Comparison of ENCODE assay signal across 3 cellular contexts in the genomic region with DNA sequence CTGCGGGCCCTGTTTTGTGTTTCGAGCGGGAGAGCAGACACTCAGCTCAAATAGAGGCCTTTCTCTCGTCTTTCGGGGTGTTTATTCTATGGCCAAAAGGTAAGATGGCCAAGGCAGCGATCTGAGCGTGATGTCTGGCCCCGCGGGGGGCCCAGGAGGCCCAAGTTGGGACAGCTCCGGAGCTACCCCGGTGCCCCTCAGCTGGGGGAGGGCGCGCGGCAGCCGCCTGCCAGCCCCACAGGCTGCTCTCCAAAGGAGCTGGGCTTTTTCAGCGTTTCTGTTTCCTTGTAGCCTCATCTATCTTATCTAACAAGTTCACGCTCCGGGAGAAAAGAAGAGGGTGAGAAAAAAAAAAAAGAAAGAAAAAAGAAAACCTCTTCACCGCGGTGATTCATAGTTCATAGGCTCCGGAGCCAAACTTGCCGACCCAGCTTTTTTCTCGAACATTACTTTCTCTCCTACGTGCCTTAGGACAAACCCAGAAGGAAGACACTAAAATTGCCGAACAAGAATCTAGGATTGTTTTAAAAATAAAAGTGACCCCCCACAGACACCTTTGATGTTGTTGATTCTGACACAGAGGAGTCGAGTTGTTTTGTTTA.
TF ChIP-seq lines count a peak whose summit lies in the region.

No MANE protein-coding gene starts in this region.

TF ChIP-seq in SK-N-SH, 30 proteins besides CTCF, POLR2A, EP300 and RAD21:
- TF ChIP-seq RFX5 (IDR thresholded peaks at IDR 0.05; ENCODE audit: low read length), result no peak
- no peak for TF ChIP-seq CHD2 (IDR thresholded peaks at IDR 0.05; ENCODE audit: low read length, partially characterized antibody)
- no peak for TF ChIP-seq GATA2 (CRISPR knock-in tag; IDR thresholded peaks at IDR 0.05)
- TF ChIP-seq, protein P1, sequence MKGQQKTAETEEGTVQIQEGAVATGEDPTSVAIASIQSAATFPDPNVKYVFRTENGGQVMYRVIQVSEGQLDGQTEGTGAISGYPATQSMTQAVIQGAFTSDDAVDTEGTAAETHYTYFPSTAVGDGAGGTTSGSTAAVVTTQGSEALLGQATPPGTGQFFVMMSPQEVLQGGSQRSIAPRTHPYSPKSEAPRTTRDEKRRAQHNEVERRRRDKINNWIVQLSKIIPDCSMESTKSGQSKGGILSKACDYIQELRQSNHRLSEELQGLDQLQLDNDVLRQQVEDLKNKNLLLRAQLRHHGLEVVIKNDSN (IDR thresholded peaks at IDR 0.05; ENCODE audit: borderline replicate concordance, low read depth), result no peak
- no peak for TF ChIP-seq PBX3 (IDR thresholded peaks at IDR 0.05)
- TF ChIP-seq MXI1 (IDR thresholded peaks at IDR 0.05; ENCODE audit: low read depth, low read length), result no peak
- TF ChIP-seq RCOR1 (IDR thresholded peaks at IDR 0.05; ENCODE audit: low read length), result no peak
- no peak for TF ChIP-seq SIN3A (IDR thresholded peaks at IDR 0.05; ENCODE audit: borderline replicate concordance, low read depth, low read length)
- no peak for TF ChIP-seq JUND (IDR thresholded peaks at IDR 0.05)
- no peak for TF ChIP-seq RXRA (IDR thresholded peaks at IDR 0.05; ENCODE audit: borderline replicate concordance, low read depth)
- no peak for TF ChIP-seq GABPA (IDR thresholded peaks at IDR 0.05; ENCODE audit: low read depth)
- TF ChIP-seq, protein P2, sequence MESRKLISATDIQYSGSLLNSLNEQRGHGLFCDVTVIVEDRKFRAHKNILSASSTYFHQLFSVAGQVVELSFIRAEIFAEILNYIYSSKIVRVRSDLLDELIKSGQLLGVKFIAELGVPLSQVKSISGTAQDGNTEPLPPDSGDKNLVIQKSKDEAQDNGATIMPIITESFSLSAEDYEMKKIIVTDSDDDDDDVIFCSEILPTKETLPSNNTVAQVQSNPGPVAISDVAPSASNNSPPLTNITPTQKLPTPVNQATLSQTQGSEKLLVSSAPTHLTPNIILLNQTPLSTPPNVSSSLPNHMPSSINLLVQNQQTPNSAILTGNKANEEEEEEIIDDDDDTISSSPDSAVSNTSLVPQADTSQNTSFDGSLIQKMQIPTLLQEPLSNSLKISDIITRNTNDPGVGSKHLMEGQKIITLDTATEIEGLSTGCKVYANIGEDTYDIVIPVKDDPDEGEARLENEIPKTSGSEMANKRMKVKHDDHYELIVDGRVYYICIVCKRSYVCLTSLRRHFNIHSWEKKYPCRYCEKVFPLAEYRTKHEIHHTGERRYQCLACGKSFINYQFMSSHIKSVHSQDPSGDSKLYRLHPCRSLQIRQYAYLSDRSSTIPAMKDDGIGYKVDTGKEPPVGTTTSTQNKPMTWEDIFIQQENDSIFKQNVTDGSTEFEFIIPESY (IDR thresholded peaks at IDR 0.05; ENCODE audit: borderline replicate concordance, low read depth), result no peak
- no peak for TF ChIP-seq MEF2A (IDR thresholded peaks at IDR 0.05; ENCODE audit: borderline replicate concordance, low read depth)
- TF ChIP-seq ELF1 (IDR thresholded peaks at IDR 0.05), result no peak
- no peak for TF ChIP-seq FOSL2 (IDR thresholded peaks at IDR 0.05; ENCODE audit: borderline replicate concordance, low read depth)
- no peak for TF ChIP-seq SMC3 (IDR thresholded peaks at IDR 0.05; ENCODE audit: low read depth, low read length)

TF ChIP-seq in SK-N-SH treated with all-trans-retinoic acid at 6 μM for 48 hours, 23 proteins besides CTCF, POLR2A, EP300 and RAD21:
- TF ChIP-seq ISL1 (CRISPR knock-in tag; IDR thresholded peaks at IDR 0.05), result no peak
- TF ChIP-seq SNAI2 (CRISPR knock-in tag; IDR thresholded peaks at IDR 0.05), result no peak

TF ChIP-seq in GM12878, 131 proteins besides CTCF, POLR2A, EP300 and RAD21:
- TF ChIP-seq KDM1A (IDR thresholded peaks at IDR 0.05; ENCODE audit: borderline replicate concordance) (no peak), PML (IDR thresholded peaks at IDR 0.05; ENCODE audit: low read length) (no peak), YBX1 (IDR thresholded peaks at IDR 0.05) (no peak), MYB (IDR thresholded peaks at IDR 0.05; ENCODE audit: borderline replicate concordance, low read depth, low read length) (no peak), DPF2 (IDR thresholded peaks at IDR 0.05) (no peak), KAT2A (conservative IDR thresholded peaks at IDR 0.05; ENCODE audit: control insufficient read depth, low read depth, low read length) (no peak), RB1 (IDR thresholded peaks at IDR 0.05; ENCODE audit: borderline replicate concordance) (no peak), CHD1 (IDR thresholded peaks at IDR 0.05; ENCODE audit: low read depth, low read length) (no peak), IKZF2 (IDR thresholded peaks at IDR 0.05) (no peak), REST (IDR thresholded peaks at IDR 0.05; ENCODE audit: low read depth, low read length) (no peak), MEF2A (IDR thresholded peaks at IDR 0.05; ENCODE audit: insufficient read depth, low read depth, low read length) (no peak), PAX5 (IDR thresholded peaks at IDR 0.05; ENCODE audit: borderline replicate concordance, low read depth, low read length) (no peak), IKZF1 (conservative IDR thresholded peaks at IDR 0.05) (no peak), PBX3 (IDR thresholded peaks at IDR 0.05; ENCODE audit: insufficient replicate concordance, low read depth, low read length) (no peak), GABPA (IDR thresholded peaks at IDR 0.05; ENCODE audit: low read depth) (no peak), FOXM1 (IDR thresholded peaks at IDR 0.05; ENCODE audit: low read depth, low read length) (no peak), JUND (IDR thresholded peaks at IDR 0.05; ENCODE audit: low read depth, low read length) (no peak)
- TF ChIP-seq, protein P3, sequence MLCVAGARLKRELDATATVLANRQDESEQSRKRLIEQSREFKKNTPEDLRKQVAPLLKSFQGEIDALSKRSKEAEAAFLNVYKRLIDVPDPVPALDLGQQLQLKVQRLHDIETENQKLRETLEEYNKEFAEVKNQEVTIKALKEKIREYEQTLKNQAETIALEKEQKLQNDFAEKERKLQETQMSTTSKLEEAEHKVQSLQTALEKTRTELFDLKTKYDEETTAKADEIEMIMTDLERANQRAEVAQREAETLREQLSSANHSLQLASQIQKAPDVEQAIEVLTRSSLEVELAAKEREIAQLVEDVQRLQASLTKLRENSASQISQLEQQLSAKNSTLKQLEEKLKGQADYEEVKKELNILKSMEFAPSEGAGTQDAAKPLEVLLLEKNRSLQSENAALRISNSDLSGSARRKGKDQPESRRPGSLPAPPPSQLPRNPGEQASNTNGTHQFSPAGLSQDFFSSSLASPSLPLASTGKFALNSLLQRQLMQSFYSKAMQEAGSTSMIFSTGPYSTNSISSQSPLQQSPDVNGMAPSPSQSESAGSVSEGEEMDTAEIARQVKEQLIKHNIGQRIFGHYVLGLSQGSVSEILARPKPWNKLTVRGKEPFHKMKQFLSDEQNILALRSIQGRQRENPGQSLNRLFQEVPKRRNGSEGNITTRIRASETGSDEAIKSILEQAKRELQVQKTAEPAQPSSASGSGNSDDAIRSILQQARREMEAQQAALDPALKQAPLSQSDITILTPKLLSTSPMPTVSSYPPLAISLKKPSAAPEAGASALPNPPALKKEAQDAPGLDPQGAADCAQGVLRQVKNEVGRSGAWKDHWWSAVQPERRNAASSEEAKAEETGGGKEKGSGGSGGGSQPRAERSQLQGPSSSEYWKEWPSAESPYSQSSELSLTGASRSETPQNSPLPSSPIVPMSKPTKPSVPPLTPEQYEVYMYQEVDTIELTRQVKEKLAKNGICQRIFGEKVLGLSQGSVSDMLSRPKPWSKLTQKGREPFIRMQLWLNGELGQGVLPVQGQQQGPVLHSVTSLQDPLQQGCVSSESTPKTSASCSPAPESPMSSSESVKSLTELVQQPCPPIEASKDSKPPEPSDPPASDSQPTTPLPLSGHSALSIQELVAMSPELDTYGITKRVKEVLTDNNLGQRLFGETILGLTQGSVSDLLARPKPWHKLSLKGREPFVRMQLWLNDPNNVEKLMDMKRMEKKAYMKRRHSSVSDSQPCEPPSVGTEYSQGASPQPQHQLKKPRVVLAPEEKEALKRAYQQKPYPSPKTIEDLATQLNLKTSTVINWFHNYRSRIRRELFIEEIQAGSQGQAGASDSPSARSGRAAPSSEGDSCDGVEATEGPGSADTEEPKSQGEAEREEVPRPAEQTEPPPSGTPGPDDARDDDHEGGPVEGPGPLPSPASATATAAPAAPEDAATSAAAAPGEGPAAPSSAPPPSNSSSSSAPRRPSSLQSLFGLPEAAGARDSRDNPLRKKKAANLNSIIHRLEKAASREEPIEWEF (IDR thresholded peaks at IDR 0.05; ENCODE audit: insufficient replicate concordance, low read depth, low read length), result no peak
- TF ChIP-seq, protein P4, sequence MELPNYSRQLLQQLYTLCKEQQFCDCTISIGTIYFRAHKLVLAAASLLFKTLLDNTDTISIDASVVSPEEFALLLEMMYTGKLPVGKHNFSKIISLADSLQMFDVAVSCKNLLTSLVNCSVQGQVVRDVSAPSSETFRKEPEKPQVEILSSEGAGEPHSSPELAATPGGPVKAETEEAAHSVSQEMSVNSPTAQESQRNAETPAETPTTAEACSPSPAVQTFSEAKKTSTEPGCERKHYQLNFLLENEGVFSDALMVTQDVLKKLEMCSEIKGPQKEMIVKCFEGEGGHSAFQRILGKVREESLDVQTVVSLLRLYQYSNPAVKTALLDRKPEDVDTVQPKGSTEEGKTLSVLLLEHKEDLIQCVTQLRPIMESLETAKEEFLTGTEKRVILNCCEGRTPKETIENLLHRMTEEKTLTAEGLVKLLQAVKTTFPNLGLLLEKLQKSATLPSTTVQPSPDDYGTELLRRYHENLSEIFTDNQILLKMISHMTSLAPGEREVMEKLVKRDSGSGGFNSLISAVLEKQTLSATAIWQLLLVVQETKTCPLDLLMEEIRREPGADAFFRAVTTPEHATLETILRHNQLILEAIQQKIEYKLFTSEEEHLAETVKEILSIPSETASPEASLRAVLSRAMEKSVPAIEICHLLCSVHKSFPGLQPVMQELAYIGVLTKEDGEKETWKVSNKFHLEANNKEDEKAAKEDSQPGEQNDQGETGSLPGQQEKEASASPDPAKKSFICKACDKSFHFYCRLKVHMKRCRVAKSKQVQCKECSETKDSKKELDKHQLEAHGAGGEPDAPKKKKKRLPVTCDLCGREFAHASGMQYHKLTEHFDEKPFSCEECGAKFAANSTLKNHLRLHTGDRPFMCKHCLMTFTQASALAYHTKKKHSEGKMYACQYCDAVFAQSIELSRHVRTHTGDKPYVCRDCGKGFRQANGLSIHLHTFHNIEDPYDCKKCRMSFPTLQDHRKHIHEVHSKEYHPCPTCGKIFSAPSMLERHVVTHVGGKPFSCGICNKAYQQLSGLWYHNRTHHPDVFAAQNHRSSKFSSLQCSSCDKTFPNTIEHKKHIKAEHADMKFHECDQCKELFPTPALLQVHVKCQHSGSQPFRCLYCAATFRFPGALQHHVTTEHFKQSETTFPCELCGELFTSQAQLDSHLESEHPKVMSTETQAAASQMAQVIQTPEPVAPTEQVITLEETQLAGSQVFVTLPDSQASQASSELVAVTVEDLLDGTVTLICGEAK (IDR thresholded peaks at IDR 0.05; ENCODE audit: borderline replicate concordance), result no peak
- TF ChIP-seq, protein P2 (IDR thresholded peaks at IDR 0.05), result no peak
